ENCODE assay signal across 7 cellular contexts in the genomic region with DNA sequence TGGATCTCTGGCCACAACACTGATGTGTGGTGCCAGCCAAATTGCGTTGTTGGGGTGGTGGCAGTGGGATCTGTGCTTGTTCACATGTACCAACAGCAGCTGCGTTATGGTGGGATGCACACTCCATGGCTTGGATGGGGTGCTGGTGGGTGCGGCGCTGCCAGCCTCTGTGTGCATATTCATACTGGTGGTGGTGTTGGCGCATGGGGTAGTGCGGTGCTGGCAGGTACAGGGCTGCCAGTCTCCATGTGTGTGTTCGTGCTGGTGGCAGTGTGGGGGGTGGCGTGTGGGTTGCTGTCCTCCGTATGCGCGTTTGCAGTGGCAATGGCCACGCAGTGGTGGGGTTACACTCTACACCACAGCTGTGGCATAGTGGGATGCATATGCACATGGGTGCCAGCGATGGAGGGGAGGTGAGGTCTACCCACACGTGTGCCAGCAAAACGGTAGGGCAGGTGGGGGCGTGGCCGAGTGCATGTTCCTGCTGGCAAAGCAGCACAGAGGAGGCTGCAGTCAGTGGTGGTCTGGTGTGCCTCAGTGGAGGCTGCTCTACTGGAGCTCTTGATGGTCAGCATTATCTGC.
"Had no signal": no experiment of that assay in that cellular context is flagged by ENCODE, and none has a peak within 500 bp of the region (broad histone marks: within the 10 kb centered on the region; RNA-seq: fewer than 3 reads in every experiment).

No MANE protein-coding gene starts in this region.

- DNase-seq: GM23248, GOT3, H9, HCEC 1CT had no signal

- H3K4me3 Mint-ChIP-seq: H9 had no signal

- H2AFZ ChIP-seq: GM23248 had no signal

- H3K27ac Mint-ChIP-seq: H9, IgD-negative memory B cell had no signal

- H3K4me3 ChIP-seq: GM23248 had no signal

- H3K27ac ChIP-seq: GM23248 had no signal

- H3K9ac ChIP-seq: GM23248 had no signal

- ATAC-seq: HepG2 had no signal

- H3K4me1 Mint-ChIP-seq: H9 had no signal

- H3K27me3 Mint-ChIP-seq: IgD-negative memory B cell had no signal

- FAIRE-seq: H54, HepG2 had no signal
